In the genomic region with DNA sequence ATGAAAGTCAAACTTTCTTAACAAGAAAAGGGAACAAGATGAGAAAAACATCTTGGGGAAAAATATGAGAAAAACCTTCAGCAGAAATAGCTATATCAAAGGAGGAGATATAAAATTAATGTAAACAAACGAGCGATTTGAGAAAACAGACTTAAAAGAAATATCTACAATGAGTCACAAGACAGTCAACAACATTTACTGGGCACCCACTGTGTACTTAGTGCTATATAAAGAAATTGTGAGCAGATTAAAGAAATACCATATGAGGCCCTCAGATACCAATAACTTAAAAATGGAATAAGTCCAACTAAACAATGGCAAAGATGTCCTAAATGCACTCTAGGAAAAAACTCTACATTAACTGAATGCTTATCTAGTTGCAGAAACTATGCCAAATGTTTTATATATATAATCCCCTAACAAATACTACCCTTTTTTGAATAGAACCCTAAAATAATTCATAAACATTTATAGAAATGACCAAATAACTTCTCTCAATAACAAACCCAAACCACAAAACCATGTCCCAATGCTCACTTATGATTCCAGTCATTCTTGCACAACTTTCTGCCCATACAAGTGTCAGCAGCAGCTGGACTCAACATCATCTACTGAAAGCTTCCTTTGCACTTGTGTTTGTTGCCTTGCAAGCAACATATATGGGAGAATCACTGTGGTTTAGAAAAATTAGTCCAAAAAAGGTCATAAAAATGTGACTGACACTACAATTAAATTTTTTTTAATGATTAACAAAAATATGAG, we compare ENCODE assay signal across 14 cellular contexts.
A peak's percentile ranks its signal among the peaks of the same experiment; 100 is the strongest.
DNase-seq lines count a peak whose midpoint lies in the region; ATAC-seq, FAIRE-seq and TF ChIP-seq lines count a peak whose summit lies in the region.
"Had no signal": no experiment of that assay in that cellular context is flagged by ENCODE, and none has a peak within 500 bp of the region (broad histone marks: within the 10 kb centered on the region; RNA-seq: fewer than 3 reads in every experiment).

No MANE protein-coding gene starts in this region.

- H3K36me3 ChIP-seq in astrocyte (ENCODE audit: insufficient read depth, low read length) (no peaks in the 10 kb centered on the region), tibial artery (no peaks in the 10 kb centered on the region), HAP-1 (replicated peaks) (no peaks in the 10 kb centered on the region)
- H3K36me3 ChIP-seq: SJSA1 had no signal

- H3K27ac ChIP-seq in astrocyte (ENCODE audit: low read depth, low read length) (no peak overlapping the region), tibial artery (peak overlapping the region; percentile 67)
- H3K27ac ChIP-seq: SJSA1 had no signal

- ATAC-seq in activated naive CD8-positive, alpha-beta T cell treated with anti-CD3 and anti-CD28 coated beads, Interleukin-2, amount 50 U/mL, for 24 hours = no peak
- ATAC-seq in GM21447 (IDR thresholded peaks at IDR 0.05; ENCODE audit: unreplicated experiment) = no peak
- ATAC-seq: activated CD4-positive, alpha-beta T cell treated with anti-CD3 and anti-CD28 coated beads for 36 hours; naive thymus-derived CD8-positive, alpha-beta T cell had no signal

- intact Hi-C loops in tibial artery (cut with DNase I; ENCODE audit: low total_unique reads) = no loop called here

- peak; percentile 32 for FAIRE-seq in astrocyte (lab: Jason Lieb, UNC)

- peak overlapping the region; percentile 21 for H3K4me2 ChIP-seq in astrocyte (ENCODE audit: low read length)

- H3K27me3 ChIP-seq in astrocyte (ENCODE audit: insufficient read depth, low read length) (no peaks in the 10 kb centered on the region), tibial artery (no peaks in the 10 kb centered on the region), HAP-1 (ENCODE audit: low read depth) (no peaks in the 10 kb centered on the region)
- H3K27me3 ChIP-seq: SJSA1 had no signal

- no peaks in the 10 kb centered on the region for H3K36me3 Mint-ChIP-seq in activated naive CD8-positive, alpha-beta T cell treated with anti-CD3 and anti-CD28 coated beads, Interleukin-2, amount 50 U/mL, for 24 hours (ENCODE audit: low read depth)
- H3K36me3 Mint-ChIP-seq in activated naive CD8-positive, alpha-beta T cell treated with anti-CD3 and anti-CD28 coated beads for 36 hours = no peaks in the 10 kb centered on the region
- no peaks in the 10 kb centered on the region for H3K36me3 Mint-ChIP-seq in astrocyte (ENCODE audit: low read depth, unreplicated experiment)
- H3K36me3 Mint-ChIP-seq: naive thymus-derived CD8-positive, alpha-beta T cell had no signal

- no peaks in the 10 kb centered on the region for H3K9me3 ChIP-seq in astrocyte (ENCODE audit: insufficient read depth, low read depth, low read length)
- no peaks in the 10 kb centered on the region for H3K9me3 ChIP-seq in tibial artery
- no peaks in the 10 kb centered on the region for H3K9me3 ChIP-seq in HAP-1
- H3K9me3 ChIP-seq: SJSA1 had no signal

- no peaks in the 10 kb centered on the region for H3K27me3 Mint-ChIP-seq in activated naive CD8-positive, alpha-beta T cell treated with anti-CD3 and anti-CD28 coated beads, Interleukin-2, amount 50 U/mL, for 24 hours
- H3K27me3 Mint-ChIP-seq in activated naive CD8-positive, alpha-beta T cell treated with anti-CD3 and anti-CD28 coated beads for 36 hours = no peaks in the 10 kb centered on the region
- H3K27me3 Mint-ChIP-seq in astrocyte (ENCODE audit: low read depth, unreplicated experiment) = no peaks in the 10 kb centered on the region
- H3K27me3 Mint-ChIP-seq: activated CD4-positive, alpha-beta T cell treated with anti-CD3 and anti-CD28 coated beads for 36 hours had no signal

- peaks cover 2% of the 10 kb centered on the region for H3K9me3 Mint-ChIP-seq in activated naive CD8-positive, alpha-beta T cell treated with anti-CD3 and anti-CD28 coated beads, Interleukin-2, amount 50 U/mL, for 24 hours
- H3K9me3 Mint-ChIP-seq in activated naive CD8-positive, alpha-beta T cell treated with anti-CD3 and anti-CD28 coated beads for 36 hours = no peaks in the 10 kb centered on the region
- H3K9me3 Mint-ChIP-seq in astrocyte (ENCODE audit: unreplicated experiment) = no peaks in the 10 kb centered on the region

- no peak overlapping the region for H3K4me3 ChIP-seq in astrocyte (ENCODE audit: insufficient read depth, low read depth, low read length)
- H3K4me3 ChIP-seq in tibial artery = no peak overlapping the region
- no peak overlapping the region for H3K4me3 ChIP-seq in HAP-1
- H3K4me3 ChIP-seq: SJSA1 had no signal

- H2AFZ ChIP-seq in astrocyte (ENCODE audit: low read depth, low read length) = no peak overlapping the region

- H3K4me1 Mint-ChIP-seq in activated naive CD8-positive, alpha-beta T cell treated with anti-CD3 and anti-CD28 coated beads, Interleukin-2, amount 50 U/mL, for 24 hours = peaks cover 10% of the 10 kb centered on the region
- H3K4me1 Mint-ChIP-seq in activated naive CD8-positive, alpha-beta T cell treated with anti-CD3 and anti-CD28 coated beads for 36 hours = peaks cover 2% of the 10 kb centered on the region
- H3K4me1 Mint-ChIP-seq in astrocyte (ENCODE audit: low read depth, unreplicated experiment) = peaks cover 11% of the 10 kb centered on the region

- H3K4me3 Mint-ChIP-seq in activated naive CD8-positive, alpha-beta T cell treated with anti-CD3 and anti-CD28 coated beads, Interleukin-2, amount 50 U/mL, for 24 hours = no peak overlapping the region
- H3K4me3 Mint-ChIP-seq in activated naive CD8-positive, alpha-beta T cell treated with anti-CD3 and anti-CD28 coated beads for 36 hours = no peak overlapping the region
- H3K4me3 Mint-ChIP-seq in astrocyte (ENCODE audit: unreplicated experiment) = no peak overlapping the region
- H3K4me3 Mint-ChIP-seq: activated CD4-positive, alpha-beta T cell treated with anti-CD3 and anti-CD28 coated beads for 36 hours had no signal

- in situ Hi-C loops in HAP-1 (cut with MboI; ENCODE audit: low sequenced_read_pairs) = no loop called here

- TF ChIP-seq CTCF in astrocyte (IDR thresholded peaks at IDR 0.05; ENCODE audit: insufficient read depth, low read depth, low read length) (no peak), tibial artery (IDR thresholded peaks at IDR 0.05) (no peak)

- H3K4me1 ChIP-seq in astrocyte (ENCODE audit: insufficient read depth, low read length) (peaks cover 3% of the 10 kb centered on the region), tibial artery (peaks cover 0 to 72% (median 18%) of the 10 kb centered on the region in 4 donors), HAP-1 (peaks cover 28% of the 10 kb centered on the region)

- H4K20me1 ChIP-seq in astrocyte (ENCODE audit: insufficient read depth, low read length) = no peaks in the 10 kb centered on the region

- peak overlapping the region; percentile 4 for H3K27ac Mint-ChIP-seq in activated naive CD8-positive, alpha-beta T cell treated with anti-CD3 and anti-CD28 coated beads, Interleukin-2, amount 50 U/mL, for 24 hours
- H3K27ac Mint-ChIP-seq in activated naive CD8-positive, alpha-beta T cell treated with anti-CD3 and anti-CD28 coated beads for 36 hours = no peak overlapping the region
- H3K27ac Mint-ChIP-seq in astrocyte (ENCODE audit: unreplicated experiment) = no peak overlapping the region
- H3K27ac Mint-ChIP-seq: activated CD4-positive, alpha-beta T cell treated with anti-CD3 and anti-CD28 coated beads for 36 hours; naive thymus-derived CD8-positive, alpha-beta T cell had no signal

- DNase-seq in activated naive CD8-positive, alpha-beta T cell treated with anti-CD3 and anti-CD28 coated beads, Interleukin-2, amount 50 U/mL, for 24 hours = no peak
- DNase-seq in activated naive CD8-positive, alpha-beta T cell treated with anti-CD3 and anti-CD28 coated beads for 36 hours = no peak
- DNase-seq in astrocyte (ENCODE audit: low read depth) (peak; percentile 48), kidney tubule cell (ENCODE audit: low spot score) (peak; percentile 20), tibial artery (peak in 1 of 2 donors; percentile 37), HAP-1 (ENCODE audit: low spot score in 2 of 2) (no peak)
- no peak for DNase-seq in NK-92 treated with Interleukin-12 subunit alpha and Interleukin-12 subunit beta, amount 100 ng/mL, for 24 hours (lab: John Stamatoyannopoulos, UW)
- DNase-seq: activated CD4-positive, alpha-beta T cell treated with anti-CD3 and anti-CD28 coated beads for 36 hours; activated effector memory CD4-positive, alpha-beta T cell treated with Interleukin-2 at 50 U/mL for 16 hours; naive thymus-derived CD8-positive, alpha-beta T cell; NCI-H510A; stimulated activated CD4-positive, alpha-beta T cell treated with anti-CD3 and anti-CD28 coated beads, Interleukin-12 subunit alpha, Interleukin-12 subunit beta, amount 100 ng/mL, for 4 hours had no signal

- H3K9ac ChIP-seq in astrocyte (ENCODE audit: low read length) = no peak overlapping the region

- no peaks in the 10 kb centered on the region for H3K79me2 ChIP-seq in astrocyte (ENCODE audit: insufficient read depth, low read length)

Comparison
In these comparisons a context has a peak if more than half of its experiments do, and no peak if none do; other contexts are left out.
1. DNase-seq: peak in astrocyte (single experiment) and kidney tubule cell (single experiment); none in activated naive CD8-positive, alpha-beta T cell treated with anti-CD3 and anti-CD28 coated beads, Interleukin-2, amount 50 U/mL, for 24 hours (single experiment), activated naive CD8-positive, alpha-beta T cell treated with anti-CD3 and anti-CD28 coated beads for 36 hours (single experiment), NK-92 treated with Interleukin-12 subunit alpha and Interleukin-12 subunit beta, amount 100 ng/mL, for 24 hours (single experiment) and HAP-1 (0 of 2).